In the genomic region with DNA sequence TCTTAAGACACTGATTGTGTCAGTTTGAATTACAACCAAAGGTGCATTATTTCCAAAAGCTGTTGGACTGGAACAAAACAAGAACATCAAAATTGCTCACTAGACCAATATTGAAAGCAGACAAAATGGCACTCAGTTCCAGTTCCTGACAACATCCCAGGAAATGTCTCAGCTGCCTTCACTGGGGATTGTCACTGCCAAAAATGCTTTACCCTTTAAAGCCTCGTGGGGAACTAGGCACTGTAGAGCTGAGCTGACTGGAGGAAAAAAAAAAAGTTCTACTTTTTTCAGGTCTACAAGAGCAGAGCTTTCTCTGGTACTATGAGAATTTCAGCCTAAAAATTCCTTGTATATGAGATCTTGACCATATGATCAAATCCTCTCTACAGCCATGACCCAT, we compare ENCODE assay signal across 18 cellular contexts. TPM values are rescaled to one million over a fixed set of nuclear protein-coding genes. Genes with fewer than 3 reads are reported as not detected.
"Had no signal": no experiment of that assay in that cellular context is flagged by ENCODE, and none has a peak within 500 bp of the region (broad histone marks: within the 10 kb centered on the region; RNA-seq: fewer than 3 reads in every experiment).

No MANE protein-coding gene starts in this region.

- DNase-seq: activated CD4-positive, alpha-beta memory T cell treated with anti-CD3 and anti-CD28 coated beads, Interleukin-2, amount 10 ng/mL, durations not matched to agents 7 days and 5 days; activated CD4-positive, alpha-beta T cell treated with anti-CD3 and anti-CD28 coated beads, Interleukin-2, amount 10 ng/mL, durations not matched to agents 24 days and 14 days; activated effector memory CD4-positive, alpha-beta T cell treated with Interleukin-2 at 50 U/mL for 16 hours; activated naive CD4-positive, alpha-beta T cell treated with anti-CD3 and anti-CD28 coated beads for 36 hours; activated naive CD8-positive, alpha-beta T cell treated with anti-CD3 and anti-CD28 coated beads, Interleukin-2, amount 10 ng/mL, durations not matched to agents 7 days and 5 days; activated T-cell treated with anti-CD3 and anti-CD28 coated beads, Interleukin-2, amount 50 U/mL, for 72 hours; amniotic stem cell; foreskin keratinocyte; immature natural killer cell; kidney glomerular epithelial cell; nucleus accumbens; sigmoid colon; stimulated activated CD4-positive, alpha-beta T cell treated with anti-CD3 and anti-CD28 coated beads, Interleukin-4, amount 100 ng/mL, for 1 hour; stimulated activated naive CD4-positive, alpha-beta T cell treated with Interleukin-2 at 50 U/mL for 16 hours; upper lobe of left lung had no signal

- ATAC-seq: activated T-cell treated with anti-CD3 and anti-CD28 coated beads, Interleukin-2, amount 50 U/mL, for 72 hours; foreskin keratinocyte had no signal

RNA-seq across cellular contexts. Expression of gene GPR52, which starts 21.9 kb away (rescaled TPM):
- polyA plus RNA-seq: foreskin keratinocyte, hepatocyte, immature natural killer cell, liver, neural cell had no signal
